In genomic region chr3:124829175-124829818, GRCh38 we compare ENCODE assay signal across 20 cellular contexts. TPM values are rescaled to one million over a fixed set of nuclear protein-coding genes. Genes with fewer than 3 reads are reported as not detected.
DNase-seq lines count a peak whose midpoint lies in the region; ATAC-seq and TF ChIP-seq lines count a peak whose summit lies in the region.
"Had no signal": no experiment of that assay in that cellular context is flagged by ENCODE, and none has a peak within 500 bp of the region (broad histone marks: within the 10 kb centered on the region; RNA-seq: fewer than 3 reads in every experiment).

No MANE protein-coding gene starts in this region.

- H3K27ac ChIP-seq in GM23248 = peak overlapping the region; percentile 75
- H3K27ac ChIP-seq in mesenchymal stem cell (ENCODE audit: low read length, poor library complexity, severe bottlenecking) = no peak overlapping the region
- peak overlapping the region; percentile 39 to 88 for H3K27ac ChIP-seq in thoracic aorta
- H3K27ac ChIP-seq in body of pancreas = peak overlapping the region in 1 of 4 donors; percentile 10
- H3K27ac ChIP-seq: neural progenitor cell had no signal

- H3K9ac ChIP-seq in GM23248 (peak overlapping the region; percentile 48), mesenchymal stem cell (ENCODE audit: low read length) (peak overlapping the region; percentile 79)
- H3K9ac ChIP-seq: neural progenitor cell had no signal

- peak overlapping the region; percentile 5 for H4K91ac ChIP-seq in mesenchymal stem cell (ENCODE audit: low read length)

- H3K4ac ChIP-seq in mesenchymal stem cell (ENCODE audit: low read depth in 1 of 2, low read length in 2 of 2) = no peak overlapping the region

- peak overlapping the region in 1 of 2 experiments; percentile 68 for H3K14ac ChIP-seq in mesenchymal stem cell (ENCODE audit: low read length in 2 of 2)

- H3K36me3 ChIP-seq in GM23248 (ENCODE audit: low read depth) (peaks cover 14% of the 10 kb centered on the region), mesenchymal stem cell (ENCODE audit: control insufficient read depth in 1 of 2, insufficient read depth in 2 of 2, low read depth in 1 of 2, low read length in 2 of 2) (peaks cover 20 to 61% of the 10 kb centered on the region in 2 experiments), thoracic aorta (no peaks in the 10 kb centered on the region), body of pancreas (replicated peaks in 1 of 2; ENCODE audit: insufficient read depth in 1 of 2, low read depth in 2 of 2) (no peaks in the 10 kb centered on the region)
- H3K36me3 ChIP-seq: left lung, neural progenitor cell had no signal

- 70 to 73% methylated on average over 15 of the region's 15 CpGs for WGBS in GM23248 (ENCODE audit: low coverage in 1 of 2, low lambda C conversion rate in 2 of 2, missing lambda C conversion rate in 2 of 2), 2 experiments
- WGBS in mesenchymal stem cell = 82% methylated on average over 15 of the region's 15 CpGs
- WGBS in body of pancreas, 2 donors = 90 to 91% methylated on average over 15 of the region's 15 CpGs

- H3K79me2 ChIP-seq in GM23248 (ENCODE audit: insufficient read depth) = peaks cover 62% of the 10 kb centered on the region

- no peaks in the 10 kb centered on the region for H3K9me3 Mint-ChIP-seq in endothelial cell (ENCODE audit: unreplicated experiment)
- H3K9me3 Mint-ChIP-seq: stimulated activated naive CD8-positive, alpha-beta T cell treated with anti-CD3 and anti-CD28 coated beads, Interleukin-15, Interleukin-2, amounts not matched to agents 100 ng/mL and 50 ng/mL, for 24 hours; T-helper 1 cell treated with Interleukin-12 subunit alpha and Interleukin-12 subunit beta and Interleukin-4 antibody, amounts not matched to agents 30 μg/mL and 1 μg/mL, for 36 hours had no signal

- DNase-seq in GM23248 (peak; percentile 64), endothelial cell (ENCODE audit: low spot score) (no peak), mesenchymal stem cell (peak; percentile 27), thoracic aorta (ENCODE audit: low spot score) (no peak), hepatic stellate cell (ENCODE audit: low spot score) (no peak), DMS79 (lab: John Stamatoyannopoulos, UW) (no peak), NCI-H446 (lab: John Stamatoyannopoulos, UW) (no peak), body of pancreas (no peak)
- DNase-seq: activated CD4-positive, alpha-beta T cell treated with anti-CD3 and anti-CD28 coated beads for 1 hour; cerebellar nuclear complex; EL; left lung; MM.1S; NCI-H2081 treated with DMSO at 0.1 percent for 48 hours; NCI-H748 treated with DMSO at 0.1 percent for 48 hours; small intestine had no signal

- H4K20me1 ChIP-seq in GM23248 (ENCODE audit: insufficient read depth) = no peaks in the 10 kb centered on the region

- H3K27ac Mint-ChIP-seq in endothelial cell (ENCODE audit: unreplicated experiment) = peak overlapping the region; percentile 62
- H3K27ac Mint-ChIP-seq: activated naive CD8-positive, alpha-beta T cell; neural progenitor cell; stimulated activated naive CD8-positive, alpha-beta T cell treated with anti-CD3 and anti-CD28 coated beads, Interleukin-15, Interleukin-2, amounts not matched to agents 100 ng/mL and 50 ng/mL, for 24 hours; T-helper 1 cell treated with Interleukin-12 subunit alpha and Interleukin-12 subunit beta and Interleukin-4 antibody, amounts not matched to agents 30 μg/mL and 1 μg/mL, for 36 hours had no signal

- ATAC-seq in thoracic aorta (ENCODE audit: insufficient number of reproducible peaks, low FRiP score, low read depth) (no peak), body of pancreas (no peak)

- H3K36me3 Mint-ChIP-seq in endothelial cell (ENCODE audit: low read depth, unreplicated experiment) = peaks cover 10% of the 10 kb centered on the region
- H3K36me3 Mint-ChIP-seq: activated naive CD8-positive, alpha-beta T cell had no signal

- H3K27me3 Mint-ChIP-seq in endothelial cell (ENCODE audit: unreplicated experiment) = peaks cover 7% of the 10 kb centered on the region

- no peak overlapping the region for H2BK15ac ChIP-seq in mesenchymal stem cell (ENCODE audit: low read depth, poor library complexity, severe bottlenecking)

- H3K18ac ChIP-seq in mesenchymal stem cell (ENCODE audit: low read depth in 1 of 2, low read length in 2 of 2) = peak overlapping the region in 1 of 2 experiments; percentile 25

- H2AK5ac ChIP-seq in mesenchymal stem cell (ENCODE audit: low read length, severe bottlenecking) = peak overlapping the region; percentile 5

- H3K4me1 Mint-ChIP-seq in endothelial cell (ENCODE audit: unreplicated experiment) = peaks cover 38% of the 10 kb centered on the region

- no peaks in the 10 kb centered on the region for H3K9me2 ChIP-seq in GM23248 (ENCODE audit: insufficient read depth)

- H2BK120ac ChIP-seq in mesenchymal stem cell (ENCODE audit: low read depth, low read length) = no peak overlapping the region

- no peak overlapping the region for H3K23ac ChIP-seq in mesenchymal stem cell (ENCODE audit: low read length in 2 of 2)

- H3F3A ChIP-seq in GM23248 (ENCODE audit: insufficient read depth) = peaks cover 70% of the 10 kb centered on the region

- H3K27me3 ChIP-seq in GM23248 (replicated peaks; ENCODE audit: insufficient read depth) (no peaks in the 10 kb centered on the region), mesenchymal stem cell (ENCODE audit: control insufficient read depth in 1 of 2, insufficient read depth in 1 of 2, low read length in 2 of 2) (no peaks in the 10 kb centered on the region), thoracic aorta (replicated peaks; ENCODE audit: insufficient read depth) (no peaks in the 10 kb centered on the region), body of pancreas (no peaks in the 10 kb centered on the region)
- H3K27me3 ChIP-seq: left lung, neural progenitor cell had no signal

- peak overlapping the region in 1 of 2 experiments; percentile 75 for H2BK12ac ChIP-seq in mesenchymal stem cell (ENCODE audit: low read length in 2 of 2)

- H3K4me3 Mint-ChIP-seq in endothelial cell (ENCODE audit: unreplicated experiment) = no peak overlapping the region
- H3K4me3 Mint-ChIP-seq: activated naive CD8-positive, alpha-beta T cell; neural progenitor cell; stimulated activated naive CD8-positive, alpha-beta T cell treated with anti-CD3 and anti-CD28 coated beads, Interleukin-15, Interleukin-2, amounts not matched to agents 100 ng/mL and 50 ng/mL, for 24 hours; T-helper 1 cell treated with Interleukin-12 subunit alpha and Interleukin-12 subunit beta and Interleukin-4 antibody, amounts not matched to agents 30 μg/mL and 1 μg/mL, for 36 hours had no signal

- intact Hi-C loops in body of pancreas (cut with DNase I) = no loop called here

- H2BK5ac ChIP-seq in mesenchymal stem cell (ENCODE audit: low read depth, low read length, poor library complexity, severe bottlenecking) = no peak overlapping the region

- H3K4me3 ChIP-seq in GM23248 = no peak overlapping the region
- no peak overlapping the region for H3K4me3 ChIP-seq in mesenchymal stem cell (ENCODE audit: insufficient read depth in 1 of 2, low read depth in 1 of 2, low read length in 2 of 2)
- no peak overlapping the region for H3K4me3 ChIP-seq in thoracic aorta
- H3K4me3 ChIP-seq in body of pancreas = no peak overlapping the region
- H3K4me3 ChIP-seq: left lung, neural progenitor cell had no signal

- no peak for TF ChIP-seq POLR2A in body of pancreas (IDR thresholded peaks at IDR 0.05)

- in situ Hi-C loops in GM23248 (cut with MboI) = no loop called here

- no peak overlapping the region for H4K8ac ChIP-seq in mesenchymal stem cell (ENCODE audit: low read length)

- peaks cover 24% of the 10 kb centered on the region for H3K79me1 ChIP-seq in mesenchymal stem cell (replicated peaks; ENCODE audit: low read length, poor library complexity, severe bottlenecking)

- H2AFZ ChIP-seq in GM23248 (0 out of 2 replicates have a peak overlapping the region, but pooled peaks have one; percentile 20), mesenchymal stem cell (ENCODE audit: low read depth, low read length) (no peak overlapping the region)
- H2AFZ ChIP-seq: neural progenitor cell had no signal

- H3K9me3 ChIP-seq in GM23248 (ENCODE audit: low read depth) (no peaks in the 10 kb centered on the region), mesenchymal stem cell (ENCODE audit: control insufficient read depth, low read length) (no peaks in the 10 kb centered on the region), thoracic aorta (no peaks in the 10 kb centered on the region), body of pancreas (no peaks in the 10 kb centered on the region)
- H3K9me3 ChIP-seq: left lung had no signal

- no peak overlapping the region for H3K4me2 ChIP-seq in GM23248 (ENCODE audit: unreplicated experiment)
- no peak overlapping the region for H3K4me2 ChIP-seq in mesenchymal stem cell (ENCODE audit: low read length, poor library complexity, severe bottlenecking)
- H3K4me2 ChIP-seq: neural progenitor cell had no signal

- H3K4me1 ChIP-seq in GM23248 (ENCODE audit: insufficient read depth) = peaks cover 63% of the 10 kb centered on the region
- peaks cover 21% of the 10 kb centered on the region for H3K4me1 ChIP-seq in mesenchymal stem cell (ENCODE audit: control insufficient read depth, insufficient read depth, low read depth, low read length)
- H3K4me1 ChIP-seq in thoracic aorta (ENCODE audit: control insufficient read depth in 1 of 2, low read depth in 2 of 2) = peaks cover 55 to 80% of the 10 kb centered on the region in 2 donors
- H3K4me1 ChIP-seq in body of pancreas = no peaks in the 10 kb centered on the region

- no peak for TF ChIP-seq CTCF in endothelial cell (IDR thresholded peaks at IDR 0.05; ENCODE audit: unreplicated experiment)
- no peak for TF ChIP-seq CTCF in thoracic aorta (IDR thresholded peaks at IDR 0.05)
- no peak for TF ChIP-seq CTCF in body of pancreas (IDR thresholded peaks at IDR 0.05)

RNA-seq across cellular contexts. Expression of gene ITGB5, which starts 57.9 kb away (rescaled TPM):
- total RNA-seq in GM23248 (2014; rRNA removed; shearing (Covaris generic)) = 383 and 523 TPM in 2 replicates
- 33.9 and 39.4 TPM in 2 replicates for polyA plus RNA-seq in GM23248 (2016; fragmentation: Nextera tagmentation; extraction: Ambion mirVana)
- total RNA-seq in endothelial cell (ENCODE audit: unreplicated experiment) (55.2 TPM), thoracic aorta (100 to 1,000 TPM; 576 to 592 TPM), body of pancreas (10 to 100 TPM; 73.5 to 88.7 TPM)
- 478 TPM for polyA plus RNA-seq in mesenchymal stem cell (2013, experiment 1 of 2)
- 472 TPM for polyA plus RNA-seq in mesenchymal stem cell (2013, experiment 2 of 2)

Comparison
In these comparisons a context has a peak if more than half of its experiments do, and no peak if none do; other contexts are left out.
1. DNase-seq: peak in GM23248 (single experiment) and mesenchymal stem cell (single experiment); none in endothelial cell (single experiment), thoracic aorta (single experiment), hepatic stellate cell (single experiment), DMS79 (single experiment), NCI-H446 (0 of 2) and body of pancreas (0 of 4).